Comparison of ENCODE assay signal across 22 cellular contexts in the genomic region with DNA sequence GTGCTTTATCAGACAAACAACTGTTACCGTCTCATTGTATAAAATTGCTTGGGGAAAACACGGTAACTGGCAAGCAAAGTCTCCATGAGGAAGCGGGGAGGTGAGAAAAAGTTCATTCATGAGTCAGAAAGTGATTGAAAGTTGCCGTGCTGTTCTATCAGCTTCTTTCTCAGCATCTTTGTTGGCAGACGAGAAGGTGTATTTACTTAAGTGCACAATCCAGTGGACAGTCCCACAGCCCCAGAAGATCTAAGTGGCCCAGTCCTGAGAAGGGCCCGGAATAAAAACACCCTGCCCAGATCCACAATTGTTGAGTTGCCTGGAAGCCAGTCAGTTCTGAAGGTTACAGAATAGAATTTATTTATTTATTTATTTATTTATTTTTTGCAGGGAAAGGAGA.
DNase-seq lines count a peak whose midpoint lies in the region; ATAC-seq and TF ChIP-seq lines count a peak whose summit lies in the region.
"Had no signal": no experiment of that assay in that cellular context is flagged by ENCODE, and none has a peak within 500 bp of the region (broad histone marks: within the 10 kb centered on the region; RNA-seq: fewer than 3 reads in every experiment).

No MANE protein-coding gene starts in this region.

- ATAC-seq in Right ventricle myocardium inferior, result peak; percentile 52
- ATAC-seq in left ventricle myocardium superior, result peak; percentile 47
- ATAC-seq: CD8-positive, alpha-beta T cell; GM12878; HCT116 had no signal

- no peaks in the 10 kb centered on the region for H3K4me1 ChIP-seq in right atrium auricular region
- H3K4me1 ChIP-seq: Caco-2 had no signal

- H3K27ac ChIP-seq in right atrium auricular region, result no peak overlapping the region
- H3K27ac ChIP-seq: 22Rv1, BLaER1, C4-2B, GM23248 had no signal

- no peaks in the 10 kb centered on the region for H3K9me3 ChIP-seq in right atrium auricular region
- H3K9me3 ChIP-seq: BLaER1, Caco-2 had no signal

- H3K4me3 ChIP-seq in right atrium auricular region, result no peak overlapping the region
- H3K4me3 ChIP-seq: BLaER1, GM12878, GM23248 had no signal

- no peaks in the 10 kb centered on the region for H3K36me3 ChIP-seq in right atrium auricular region
- H3K36me3 ChIP-seq: BLaER1 had no signal

- TF ChIP-seq CTCF in right atrium auricular region (IDR thresholded peaks at IDR 0.05), result no peak

- H3K27me3 ChIP-seq in right atrium auricular region, result no peaks in the 10 kb centered on the region
- H3K27me3 ChIP-seq: BLaER1 had no signal

- no peak for DNase-seq in Right ventricle myocardium inferior (ENCODE audit: missing footprints)
- no peak for DNase-seq in cardiac septum (ENCODE audit: low spot score)
- DNase-seq in left ventricle myocardium superior, result no peak
- DNase-seq in right atrium auricular region (ENCODE audit: low spot score), result no peak
- DNase-seq in kidney tubule cell (ENCODE audit: low spot score), result peak; percentile 6
- no peak for DNase-seq in NCI-H524 (lab: John Stamatoyannopoulos, UW)
- no peak for DNase-seq in middle frontal gyrus (ENCODE audit: extremely low spot score, low spot score)
- no peak for DNase-seq in central memory CD4-positive, alpha-beta T cell
- DNase-seq: Caco-2; CD4-positive, CD25-positive, alpha-beta regulatory T cell; CD8-positive, alpha-beta T cell; DMS 273 treated with DMSO at 0.1 percent for 48 hours; DMS79; EL; GDM1; GM23248; H7 had no signal

- intact Hi-C loops in Right ventricle myocardium inferior (cut with DNase I) (no loop called here), cardiac septum (cut with DNase I) (no loop called here), left ventricle myocardium superior (cut with micrococcal nuclease) (no loop called here)
